In genomic region chr20:18276821-18277220, GRCh38 we compare ENCODE assay signal across 1 cellular context.
TF ChIP-seq lines count a peak whose summit lies in the region.

No MANE protein-coding gene starts in this region.

TF ChIP-seq in K562, 482 proteins besides CTCF, POLR2A, EP300 and RAD21 (continued from another document):
- TF ChIP-seq, protein P1, sequence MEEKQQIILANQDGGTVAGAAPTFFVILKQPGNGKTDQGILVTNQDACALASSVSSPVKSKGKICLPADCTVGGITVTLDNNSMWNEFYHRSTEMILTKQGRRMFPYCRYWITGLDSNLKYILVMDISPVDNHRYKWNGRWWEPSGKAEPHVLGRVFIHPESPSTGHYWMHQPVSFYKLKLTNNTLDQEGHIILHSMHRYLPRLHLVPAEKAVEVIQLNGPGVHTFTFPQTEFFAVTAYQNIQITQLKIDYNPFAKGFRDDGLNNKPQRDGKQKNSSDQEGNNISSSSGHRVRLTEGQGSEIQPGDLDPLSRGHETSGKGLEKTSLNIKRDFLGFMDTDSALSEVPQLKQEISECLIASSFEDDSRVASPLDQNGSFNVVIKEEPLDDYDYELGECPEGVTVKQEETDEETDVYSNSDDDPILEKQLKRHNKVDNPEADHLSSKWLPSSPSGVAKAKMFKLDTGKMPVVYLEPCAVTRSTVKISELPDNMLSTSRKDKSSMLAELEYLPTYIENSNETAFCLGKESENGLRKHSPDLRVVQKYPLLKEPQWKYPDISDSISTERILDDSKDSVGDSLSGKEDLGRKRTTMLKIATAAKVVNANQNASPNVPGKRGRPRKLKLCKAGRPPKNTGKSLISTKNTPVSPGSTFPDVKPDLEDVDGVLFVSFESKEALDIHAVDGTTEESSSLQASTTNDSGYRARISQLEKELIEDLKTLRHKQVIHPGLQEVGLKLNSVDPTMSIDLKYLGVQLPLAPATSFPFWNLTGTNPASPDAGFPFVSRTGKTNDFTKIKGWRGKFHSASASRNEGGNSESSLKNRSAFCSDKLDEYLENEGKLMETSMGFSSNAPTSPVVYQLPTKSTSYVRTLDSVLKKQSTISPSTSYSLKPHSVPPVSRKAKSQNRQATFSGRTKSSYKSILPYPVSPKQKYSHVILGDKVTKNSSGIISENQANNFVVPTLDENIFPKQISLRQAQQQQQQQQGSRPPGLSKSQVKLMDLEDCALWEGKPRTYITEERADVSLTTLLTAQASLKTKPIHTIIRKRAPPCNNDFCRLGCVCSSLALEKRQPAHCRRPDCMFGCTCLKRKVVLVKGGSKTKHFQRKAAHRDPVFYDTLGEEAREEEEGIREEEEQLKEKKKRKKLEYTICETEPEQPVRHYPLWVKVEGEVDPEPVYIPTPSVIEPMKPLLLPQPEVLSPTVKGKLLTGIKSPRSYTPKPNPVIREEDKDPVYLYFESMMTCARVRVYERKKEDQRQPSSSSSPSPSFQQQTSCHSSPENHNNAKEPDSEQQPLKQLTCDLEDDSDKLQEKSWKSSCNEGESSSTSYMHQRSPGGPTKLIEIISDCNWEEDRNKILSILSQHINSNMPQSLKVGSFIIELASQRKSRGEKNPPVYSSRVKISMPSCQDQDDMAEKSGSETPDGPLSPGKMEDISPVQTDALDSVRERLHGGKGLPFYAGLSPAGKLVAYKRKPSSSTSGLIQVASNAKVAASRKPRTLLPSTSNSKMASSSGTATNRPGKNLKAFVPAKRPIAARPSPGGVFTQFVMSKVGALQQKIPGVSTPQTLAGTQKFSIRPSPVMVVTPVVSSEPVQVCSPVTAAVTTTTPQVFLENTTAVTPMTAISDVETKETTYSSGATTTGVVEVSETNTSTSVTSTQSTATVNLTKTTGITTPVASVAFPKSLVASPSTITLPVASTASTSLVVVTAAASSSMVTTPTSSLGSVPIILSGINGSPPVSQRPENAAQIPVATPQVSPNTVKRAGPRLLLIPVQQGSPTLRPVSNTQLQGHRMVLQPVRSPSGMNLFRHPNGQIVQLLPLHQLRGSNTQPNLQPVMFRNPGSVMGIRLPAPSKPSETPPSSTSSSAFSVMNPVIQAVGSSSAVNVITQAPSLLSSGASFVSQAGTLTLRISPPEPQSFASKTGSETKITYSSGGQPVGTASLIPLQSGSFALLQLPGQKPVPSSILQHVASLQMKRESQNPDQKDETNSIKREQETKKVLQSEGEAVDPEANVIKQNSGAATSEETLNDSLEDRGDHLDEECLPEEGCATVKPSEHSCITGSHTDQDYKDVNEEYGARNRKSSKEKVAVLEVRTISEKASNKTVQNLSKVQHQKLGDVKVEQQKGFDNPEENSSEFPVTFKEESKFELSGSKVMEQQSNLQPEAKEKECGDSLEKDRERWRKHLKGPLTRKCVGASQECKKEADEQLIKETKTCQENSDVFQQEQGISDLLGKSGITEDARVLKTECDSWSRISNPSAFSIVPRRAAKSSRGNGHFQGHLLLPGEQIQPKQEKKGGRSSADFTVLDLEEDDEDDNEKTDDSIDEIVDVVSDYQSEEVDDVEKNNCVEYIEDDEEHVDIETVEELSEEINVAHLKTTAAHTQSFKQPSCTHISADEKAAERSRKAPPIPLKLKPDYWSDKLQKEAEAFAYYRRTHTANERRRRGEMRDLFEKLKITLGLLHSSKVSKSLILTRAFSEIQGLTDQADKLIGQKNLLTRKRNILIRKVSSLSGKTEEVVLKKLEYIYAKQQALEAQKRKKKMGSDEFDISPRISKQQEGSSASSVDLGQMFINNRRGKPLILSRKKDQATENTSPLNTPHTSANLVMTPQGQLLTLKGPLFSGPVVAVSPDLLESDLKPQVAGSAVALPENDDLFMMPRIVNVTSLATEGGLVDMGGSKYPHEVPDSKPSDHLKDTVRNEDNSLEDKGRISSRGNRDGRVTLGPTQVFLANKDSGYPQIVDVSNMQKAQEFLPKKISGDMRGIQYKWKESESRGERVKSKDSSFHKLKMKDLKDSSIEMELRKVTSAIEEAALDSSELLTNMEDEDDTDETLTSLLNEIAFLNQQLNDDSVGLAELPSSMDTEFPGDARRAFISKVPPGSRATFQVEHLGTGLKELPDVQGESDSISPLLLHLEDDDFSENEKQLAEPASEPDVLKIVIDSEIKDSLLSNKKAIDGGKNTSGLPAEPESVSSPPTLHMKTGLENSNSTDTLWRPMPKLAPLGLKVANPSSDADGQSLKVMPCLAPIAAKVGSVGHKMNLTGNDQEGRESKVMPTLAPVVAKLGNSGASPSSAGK (IDR thresholded peaks at IDR 0.05), result no peak
- TF ChIP-seq SP1 (CRISPR knock-in tag; IDR thresholded peaks at IDR 0.05) (no peak), HOXB6 (CRISPR knock-in tag; IDR thresholded peaks at IDR 0.05; ENCODE audit: borderline replicate concordance) (no peak), ARID2 (IDR thresholded peaks at IDR 0.05) (0 out of 2 replicates have a peak, but pooled peaks have one; percentile 27), JUND (IDR thresholded peaks at IDR 0.05; ENCODE audit: borderline replicate concordance, low read depth, low read length) (peak; percentile 32; the same call in 1 of the 2 replicates), JUND (tag; IDR thresholded peaks at IDR 0.05; ENCODE audit: borderline replicate concordance, low read depth, low read length) (no peak), MCM5 (IDR thresholded peaks at IDR 0.05; ENCODE audit: low read depth) (no peak)
- TF ChIP-seq, protein P2, sequence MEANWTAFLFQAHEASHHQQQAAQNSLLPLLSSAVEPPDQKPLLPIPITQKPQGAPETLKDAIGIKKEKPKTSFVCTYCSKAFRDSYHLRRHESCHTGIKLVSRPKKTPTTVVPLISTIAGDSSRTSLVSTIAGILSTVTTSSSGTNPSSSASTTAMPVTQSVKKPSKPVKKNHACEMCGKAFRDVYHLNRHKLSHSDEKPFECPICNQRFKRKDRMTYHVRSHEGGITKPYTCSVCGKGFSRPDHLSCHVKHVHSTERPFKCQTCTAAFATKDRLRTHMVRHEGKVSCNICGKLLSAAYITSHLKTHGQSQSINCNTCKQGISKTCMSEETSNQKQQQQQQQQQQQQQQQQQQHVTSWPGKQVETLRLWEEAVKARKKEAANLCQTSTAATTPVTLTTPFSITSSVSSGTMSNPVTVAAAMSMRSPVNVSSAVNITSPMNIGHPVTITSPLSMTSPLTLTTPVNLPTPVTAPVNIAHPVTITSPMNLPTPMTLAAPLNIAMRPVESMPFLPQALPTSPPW (CRISPR knock-in tag; IDR thresholded peaks at IDR 0.05), result no peak
- TF ChIP-seq, protein P3, sequence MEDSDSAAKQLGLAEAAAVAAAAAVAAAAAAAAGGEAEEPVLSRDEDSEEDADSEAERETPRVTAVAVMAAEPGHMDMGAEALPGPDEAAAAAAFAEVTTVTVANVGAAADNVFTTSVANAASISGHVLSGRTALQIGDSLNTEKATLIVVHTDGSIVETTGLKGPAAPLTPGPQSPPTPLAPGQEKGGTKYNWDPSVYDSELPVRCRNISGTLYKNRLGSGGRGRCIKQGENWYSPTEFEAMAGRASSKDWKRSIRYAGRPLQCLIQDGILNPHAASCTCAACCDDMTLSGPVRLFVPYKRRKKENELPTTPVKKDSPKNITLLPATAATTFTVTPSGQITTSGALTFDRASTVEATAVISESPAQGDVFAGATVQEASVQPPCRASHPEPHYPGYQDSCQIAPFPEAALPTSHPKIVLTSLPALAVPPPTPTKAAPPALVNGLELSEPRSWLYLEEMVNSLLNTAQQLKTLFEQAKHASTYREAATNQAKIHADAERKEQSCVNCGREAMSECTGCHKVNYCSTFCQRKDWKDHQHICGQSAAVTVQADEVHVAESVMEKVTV (CRISPR knock-in tag; IDR thresholded peaks at IDR 0.05), result peak; percentile 43; the same call in 1 of the 2 replicates
- TF ChIP-seq, protein P4, sequence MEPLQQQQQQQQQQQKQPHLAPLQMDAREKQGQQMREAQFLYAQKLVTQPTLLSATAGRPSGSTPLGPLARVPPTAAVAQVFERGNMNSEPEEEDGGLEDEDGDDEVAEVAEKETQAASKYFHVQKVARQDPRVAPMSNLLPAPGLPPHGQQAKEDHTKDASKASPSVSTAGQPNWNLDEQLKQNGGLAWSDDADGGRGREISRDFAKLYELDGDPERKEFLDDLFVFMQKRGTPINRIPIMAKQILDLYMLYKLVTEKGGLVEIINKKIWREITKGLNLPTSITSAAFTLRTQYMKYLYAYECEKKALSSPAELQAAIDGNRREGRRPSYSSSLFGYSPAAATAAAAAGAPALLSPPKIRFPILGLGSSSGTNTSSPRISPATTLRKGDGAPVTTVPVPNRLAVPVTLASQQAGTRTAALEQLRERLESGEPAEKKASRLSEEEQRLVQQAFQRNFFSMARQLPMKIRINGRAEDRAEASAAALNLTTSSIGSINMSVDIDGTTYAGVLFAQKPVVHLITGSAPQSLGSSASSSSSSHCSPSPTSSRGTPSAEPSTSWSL (CRISPR knock-in tag; IDR thresholded peaks at IDR 0.05; ENCODE audit: borderline replicate concordance), result no peak
